8 cellular contexts compared by ENCODE assay signal in the genomic region with DNA sequence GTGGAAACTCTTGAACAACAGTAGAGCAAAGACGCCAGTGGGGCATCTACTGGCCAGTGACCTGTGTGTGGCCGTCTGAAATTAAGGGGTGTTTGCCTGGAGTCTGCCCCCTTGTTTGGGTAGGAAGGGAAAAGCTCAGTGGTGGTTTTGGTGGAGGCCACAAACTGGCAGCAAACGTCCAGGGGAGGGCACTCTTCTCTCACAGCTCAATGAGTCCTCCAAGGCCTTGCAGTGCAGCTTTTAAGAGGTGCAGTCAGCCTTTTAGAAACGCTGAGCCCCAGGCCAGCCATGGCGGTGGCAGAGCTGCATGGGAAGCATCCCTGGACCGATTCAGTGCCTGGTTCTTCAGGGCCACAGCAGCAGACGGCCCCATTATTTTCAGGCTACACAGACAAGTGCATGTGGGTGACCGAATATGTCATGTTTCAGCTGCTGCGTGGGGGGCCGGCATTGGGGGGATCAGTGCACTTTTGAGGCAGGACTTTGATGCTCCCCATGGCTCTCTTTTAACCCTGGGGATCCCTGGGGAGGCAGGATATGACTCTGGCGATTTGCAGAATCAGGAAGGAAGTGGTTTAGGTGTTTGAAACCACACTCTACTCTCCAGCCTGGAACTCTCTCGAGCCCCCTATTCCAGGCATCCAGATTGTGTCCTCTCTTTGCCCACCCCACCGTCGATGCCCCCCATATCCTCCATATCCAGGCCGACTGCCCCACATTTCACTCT.
DNase-seq lines count a peak whose midpoint lies in the region; ATAC-seq and TF ChIP-seq lines count a peak whose summit lies in the region.

No MANE protein-coding gene starts in this region.

- WGBS in gastroesophageal sphincter (ENCODE audit: low coverage in 1 of 2), 2 donors = 46 to 74% methylated on average over 8 of the region's 15 CpGs
- no CpG with 5 or more reads among the region's 15 CpGs for WGBS in trophoblast cell (ENCODE audit: extremely low coverage, insufficient coverage, insufficient read length)

- no peak overlapping the region for H4K91ac ChIP-seq in trophoblast cell (ENCODE audit: low read depth, low read length)

- H4K12ac ChIP-seq in trophoblast cell (ENCODE audit: low read depth, low read length) = no peak overlapping the region

- H3K4me2 ChIP-seq in KMS-11 (no peak overlapping the region), trophoblast cell (ENCODE audit: low read length) (no peak overlapping the region)

- H3K4me1 ChIP-seq in KMS-11 (ENCODE audit: low read depth, poor library complexity, severe bottlenecking) = no peaks in the 10 kb centered on the region
- H3K4me1 ChIP-seq in RWPE2 (ENCODE audit: insufficient read depth, poor library complexity, severe bottlenecking) = no peaks in the 10 kb centered on the region
- peaks cover 0 to 2% (median 0%) of the 10 kb centered on the region in 3 donors for H3K4me1 ChIP-seq in gastroesophageal sphincter
- H3K4me1 ChIP-seq in trophoblast cell (ENCODE audit: control insufficient read depth in 1 of 2, insufficient read depth in 2 of 2, low read length in 2 of 2) = no peaks in the 10 kb centered on the region

- no peak overlapping the region for H3K4ac ChIP-seq in trophoblast cell (ENCODE audit: low read depth, low read length)

- H4K8ac ChIP-seq in trophoblast cell (ENCODE audit: low read depth, low read length) = no peak overlapping the region

- no peaks in the 10 kb centered on the region for H3K79me1 ChIP-seq in trophoblast cell (ENCODE audit: low read length)

- H3K9ac ChIP-seq in KMS-11 (no peak overlapping the region), trophoblast cell (ENCODE audit: low read length) (no peak overlapping the region)

- TF ChIP-seq EP300 in gastroesophageal sphincter (IDR thresholded peaks at IDR 0.05) = no peak

- H2BK12ac ChIP-seq in trophoblast cell (ENCODE audit: low read length) = no peak overlapping the region

- TF ChIP-seq CTCF in KMS-11 (conservative IDR thresholded peaks at IDR 0.05; ENCODE audit: low read depth, low read length) (peak; percentile 35), RWPE2 (IDR thresholded peaks at IDR 0.05; ENCODE audit: poor library complexity, severe bottlenecking) (peak; percentile 51), gastroesophageal sphincter (IDR thresholded peaks at IDR 0.05) (peak; percentile 21 to 75 (median 50))

- H3K36me3 ChIP-seq in KMS-11 (ENCODE audit: insufficient read depth) (no peaks in the 10 kb centered on the region), RWPE2 (ENCODE audit: low read depth) (no peaks in the 10 kb centered on the region), gastroesophageal sphincter (no peaks in the 10 kb centered on the region), trophoblast cell (ENCODE audit: control insufficient read depth in 1 of 2, insufficient read depth in 2 of 2, low read length in 2 of 2) (no peaks in the 10 kb centered on the region)

- peak; percentile 67 for DNase-seq in COLO668 (lab: John Stamatoyannopoulos, UW; ENCODE audit: unreplicated experiment)
- DNase-seq in RWPE2 (ENCODE audit: low spot score) = no peak
- DNase-seq in trophoblast cell = peak; percentile 49 to 61
- no peak for DNase-seq in HuH-7.5 (ENCODE audit: low spot score)
- no peak for DNase-seq in epidermal melanocyte (ENCODE audit: insufficient read length, low spot score)

- H3K18ac ChIP-seq in trophoblast cell (ENCODE audit: low read length) = no peak overlapping the region

- H3K27me3 ChIP-seq in KMS-11 (ENCODE audit: insufficient read depth, low read depth) (no peaks in the 10 kb centered on the region), RWPE2 (ENCODE audit: insufficient read depth, poor library complexity, severe bottlenecking) (no peaks in the 10 kb centered on the region), gastroesophageal sphincter (no peaks in the 10 kb centered on the region), trophoblast cell (ENCODE audit: insufficient read depth, low read length) (no peaks in the 10 kb centered on the region)

- H3K4me3 ChIP-seq in KMS-11 (IDR thresholded peaks at IDR 0.05; ENCODE audit: insufficient read depth, low read depth, low read length) (no peak overlapping the region), RWPE2 (ENCODE audit: severe bottlenecking) (no peak overlapping the region), gastroesophageal sphincter (no peak overlapping the region), trophoblast cell (ENCODE audit: low read depth, low read length) (no peak overlapping the region)

- no peak overlapping the region for H3K14ac ChIP-seq in trophoblast cell (ENCODE audit: low read length)

- H2AFZ ChIP-seq in KMS-11 (ENCODE audit: low read depth) = no peak overlapping the region
- H2AFZ ChIP-seq in trophoblast cell (ENCODE audit: insufficient read depth, low read length, poor library complexity) = no peak overlapping the region

- H3K27ac ChIP-seq in KMS-11 = no peak overlapping the region
- H3K27ac ChIP-seq in RWPE2 (ENCODE audit: poor library complexity, severe bottlenecking) = no peak overlapping the region
- H3K27ac ChIP-seq in gastroesophageal sphincter = no peak overlapping the region
- H3K27ac ChIP-seq in trophoblast cell (ENCODE audit: low read depth, low read length) = no peak overlapping the region

- H2AK5ac ChIP-seq in trophoblast cell (ENCODE audit: low read length) = no peak overlapping the region

- H3K79me2 ChIP-seq in KMS-11 (ENCODE audit: insufficient read depth, low read depth) (no peaks in the 10 kb centered on the region), trophoblast cell (ENCODE audit: control insufficient read depth, insufficient read depth, low read length, poor library complexity) (no peaks in the 10 kb centered on the region)

- no peak for TF ChIP-seq POLR2A in gastroesophageal sphincter (IDR thresholded peaks at IDR 0.05)

- no peak overlapping the region for H3K23ac ChIP-seq in trophoblast cell (ENCODE audit: low read length)

- H3K9me3 ChIP-seq in RWPE2 (ENCODE audit: severe bottlenecking) (no peaks in the 10 kb centered on the region), gastroesophageal sphincter (no peaks in the 10 kb centered on the region), trophoblast cell (ENCODE audit: insufficient read depth, low read depth, low read length) (no peaks in the 10 kb centered on the region)

- no peak overlapping the region for H2BK120ac ChIP-seq in trophoblast cell (ENCODE audit: insufficient read depth, low read length, poor library complexity)

- H2BK5ac ChIP-seq in trophoblast cell (ENCODE audit: low read depth, low read length, poor library complexity) = no peak overlapping the region

- no peaks in the 10 kb centered on the region for H4K20me1 ChIP-seq in KMS-11 (ENCODE audit: insufficient read depth)

- ATAC-seq in RWPE2 (ENCODE audit: low read depth) (peak; percentile 53; the same call in 1 of the 3 replicates), gastroesophageal sphincter (peak; percentile 34), GM19351 (IDR thresholded peaks at IDR 0.05; ENCODE audit: unreplicated experiment) (no peak)

Comparison
In these comparisons a context has a peak if more than half of its experiments do, and no peak if none do; other contexts are left out.
1. DNase-seq: peak in COLO668 (single experiment) and trophoblast cell (2 of 2); none in RWPE2 (single experiment), HuH-7.5 (single experiment) and epidermal melanocyte (single experiment).
2. Peak in every context shown above with its lines, with median percentiles within 50 percentile points of each other: CTCF ChIP-seq.